In genomic region chr5:41863871-41864486, GRCh38 we compare ENCODE assay signal across 13 cellular contexts. TPM values are rescaled to one million over a fixed set of nuclear protein-coding genes. Genes with fewer than 3 reads are reported as not detected.
A peak's percentile ranks its signal among the peaks of the same experiment; 100 is the strongest.
DNase-seq lines count a peak whose midpoint lies in the region; ATAC-seq and TF ChIP-seq lines count a peak whose summit lies in the region.
"Had no signal": no experiment of that assay in that cellular context is flagged by ENCODE, and none has a peak within 500 bp of the region (broad histone marks: within the 10 kb centered on the region; RNA-seq: fewer than 3 reads in every experiment).

No MANE protein-coding gene starts in this region.

- intact Hi-C loops in ascending aorta (cut with DNase I): no loop called here

- no peak for DNase-seq in activated naive CD4-positive, alpha-beta T cell treated with anti-CD3 and anti-CD28 coated beads, Interleukin-2, amount 50 U/mL, for 16 hours
- DNase-seq in adipocyte (ENCODE audit: low read depth): peak; percentile 24
- no peak for DNase-seq in NCI-H2171 treated with DMSO at 0.1 percent for 48 hours (lab: John Stamatoyannopoulos, UW)
- no peak for DNase-seq in DMS53 (lab: John Stamatoyannopoulos, UW)
- no peak for DNase-seq in ascending aorta (ENCODE audit: low spot score in 2 of 2)
- DNase-seq: BE2C; GOT3; NCI-H1105 treated with DMSO at 0.1 percent for 48 hours; stimulated activated CD4-positive, alpha-beta T cell treated with anti-CD3 and anti-CD28 coated beads, Interleukin-4, amount 100 ng/mL, for 24 hours had no signal

- peaks cover 12% of the 10 kb centered on the region for H3K36me3 ChIP-seq in adipocyte (ENCODE audit: control insufficient read depth, insufficient read depth, low read length, severe bottlenecking)
- peaks cover 13 to 22% of the 10 kb centered on the region in 2 donors for H3K36me3 ChIP-seq in ascending aorta

- peak overlapping the region; percentile 60 for H3K27ac Mint-ChIP-seq in activated naive CD4-positive, alpha-beta T cell treated with anti-CD3 and anti-CD28 coated beads, Interleukin-2, amount 50 U/mL, for 24 hours
- H3K27ac Mint-ChIP-seq in stimulated activated naive CD8-positive, alpha-beta T cell treated with anti-CD3 and anti-CD28 coated beads, Interleukin-15, Interleukin-2, amounts not matched to agents 100 ng/mL and 50 ng/mL, for 24 hours: peak overlapping the region; percentile 47

- H3K4me1 ChIP-seq in adipocyte (ENCODE audit: control insufficient read depth, insufficient read depth, low read length): peaks cover 11% of the 10 kb centered on the region
- peaks cover 0 to 4% of the 10 kb centered on the region in 2 donors for H3K4me1 ChIP-seq in ascending aorta

- TF ChIP-seq CTCF in ascending aorta (IDR thresholded peaks at IDR 0.05): no peak

- no peaks in the 10 kb centered on the region for H3K9me3 Mint-ChIP-seq in activated naive CD4-positive, alpha-beta T cell treated with anti-CD3 and anti-CD28 coated beads, Interleukin-2, amount 50 U/mL, for 24 hours
- no peaks in the 10 kb centered on the region for H3K9me3 Mint-ChIP-seq in stimulated activated naive CD8-positive, alpha-beta T cell treated with anti-CD3 and anti-CD28 coated beads, Interleukin-15, Interleukin-2, amounts not matched to agents 100 ng/mL and 50 ng/mL, for 24 hours

- H3K4me3 ChIP-seq in adipocyte (ENCODE audit: low read length) (no peak overlapping the region), ascending aorta (no peak overlapping the region)
- H3K4me3 ChIP-seq: lung had no signal

- no peaks in the 10 kb centered on the region for H3K9me3 ChIP-seq in adipocyte (ENCODE audit: control insufficient read depth, low read length)
- H3K9me3 ChIP-seq in ascending aorta: no peaks in the 10 kb centered on the region
- H3K9me3 ChIP-seq: BE2C had no signal

- no peaks in the 10 kb centered on the region for H3K27me3 Mint-ChIP-seq in activated naive CD4-positive, alpha-beta T cell treated with anti-CD3 and anti-CD28 coated beads, Interleukin-2, amount 50 U/mL, for 24 hours
- no peaks in the 10 kb centered on the region for H3K27me3 Mint-ChIP-seq in stimulated activated naive CD8-positive, alpha-beta T cell treated with anti-CD3 and anti-CD28 coated beads, Interleukin-15, Interleukin-2, amounts not matched to agents 100 ng/mL and 50 ng/mL, for 24 hours

- H3K27ac ChIP-seq in ascending aorta: no peak overlapping the region

- H3K27me3 ChIP-seq in adipocyte (replicated peaks; ENCODE audit: control insufficient read depth, insufficient read depth, low read length) (no peaks in the 10 kb centered on the region), ascending aorta (no peaks in the 10 kb centered on the region)
- H3K27me3 ChIP-seq: BE2C had no signal

- H3K9ac ChIP-seq in adipocyte (ENCODE audit: low read length): no peak overlapping the region

- peak overlapping the region; percentile 23 for H3K4me3 Mint-ChIP-seq in activated naive CD4-positive, alpha-beta T cell treated with anti-CD3 and anti-CD28 coated beads, Interleukin-2, amount 50 U/mL, for 24 hours
- H3K4me3 Mint-ChIP-seq in stimulated activated naive CD8-positive, alpha-beta T cell treated with anti-CD3 and anti-CD28 coated beads, Interleukin-15, Interleukin-2, amounts not matched to agents 100 ng/mL and 50 ng/mL, for 24 hours: peak overlapping the region; percentile 18

- peaks cover 67% of the 10 kb centered on the region for H3K4me1 Mint-ChIP-seq in activated naive CD4-positive, alpha-beta T cell treated with anti-CD3 and anti-CD28 coated beads, Interleukin-2, amount 50 U/mL, for 24 hours
- H3K4me1 Mint-ChIP-seq in stimulated activated naive CD8-positive, alpha-beta T cell treated with anti-CD3 and anti-CD28 coated beads, Interleukin-15, Interleukin-2, amounts not matched to agents 100 ng/mL and 50 ng/mL, for 24 hours (ENCODE audit: low read depth): peaks cover 75% of the 10 kb centered on the region

- ATAC-seq in HG02938 (IDR thresholded peaks at IDR 0.05; ENCODE audit: unreplicated experiment): peak; percentile 52

- peaks cover 8% of the 10 kb centered on the region for H3K36me3 Mint-ChIP-seq in activated naive CD4-positive, alpha-beta T cell treated with anti-CD3 and anti-CD28 coated beads, Interleukin-2, amount 50 U/mL, for 24 hours
- peaks cover 54% of the 10 kb centered on the region for H3K36me3 Mint-ChIP-seq in stimulated activated naive CD8-positive, alpha-beta T cell treated with anti-CD3 and anti-CD28 coated beads, Interleukin-15, Interleukin-2, amounts not matched to agents 100 ng/mL and 50 ng/mL, for 24 hours (ENCODE audit: low read depth)

RNA-seq across cellular contexts. Expression of gene OXCT1, which starts 6.2 kb away (rescaled TPM):
- total RNA-seq in ascending aorta: 3.1 TPM

RNA-seq across cellular contexts. Expression of gene RIMOC1, which starts 40.2 kb away (rescaled TPM):
- total RNA-seq in ascending aorta: 11.1 TPM
